ENCODE assay signal across 15 cellular contexts in genomic region chr14:52266179-52266578, GRCh38. TPM values are rescaled to one million over a fixed set of nuclear protein-coding genes. Genes with fewer than 3 reads are reported as not detected.
DNase-seq lines count a peak whose midpoint lies in the region; ATAC-seq and TF ChIP-seq lines count a peak whose summit lies in the region.
"Had no signal": no experiment of that assay in that cellular context is flagged by ENCODE, and none has a peak within 500 bp of the region (broad histone marks: within the 10 kb centered on the region; RNA-seq: fewer than 3 reads in every experiment).

No MANE protein-coding gene starts in this region.

- H3K14ac ChIP-seq in neuronal stem cell (ENCODE audit: low read length) = no peak overlapping the region

- H3K27me3 ChIP-seq in skeletal muscle tissue (ENCODE audit: control insufficient read depth in 3 of 3, insufficient read depth in 3 of 3, low read length in 3 of 3) (peaks cover 12 to 23% (median 17%) of the 10 kb centered on the region in 3 donors), neuronal stem cell (ENCODE audit: control insufficient read depth in 3 of 3, insufficient read depth in 3 of 3, low read depth in 1 of 3, low read length in 3 of 3) (peaks cover 14 to 69% (median 36%) of the 10 kb centered on the region in 3 experiments)

- H3K23ac ChIP-seq in neuronal stem cell (ENCODE audit: low read depth, low read length, poor library complexity) = no peak overlapping the region

- H3K4me1 ChIP-seq in skeletal muscle tissue (ENCODE audit: control insufficient read depth in 3 of 3, insufficient read depth in 3 of 3, low read length in 3 of 3) (peaks cover 8 to 30% (median 24%) of the 10 kb centered on the region in 3 donors), neuronal stem cell (ENCODE audit: control insufficient read depth in 2 of 2, insufficient read depth in 1 of 2, low read depth in 1 of 2, low read length in 2 of 2) (peaks cover 0 to 1% of the 10 kb centered on the region in 2 donors)

- no peak overlapping the region for H2BK120ac ChIP-seq in neuronal stem cell (ENCODE audit: low read depth, low read length)

- no peak overlapping the region for H3K9ac ChIP-seq in skeletal muscle tissue (ENCODE audit: low read depth in 1 of 3, low read length in 3 of 3)
- H3K9ac ChIP-seq in neuronal stem cell (ENCODE audit: low read depth, low read length, poor library complexity) = no peak overlapping the region

- H3K9me3 ChIP-seq in skeletal muscle tissue (ENCODE audit: control insufficient read depth in 3 of 3, low read length in 3 of 3) (no peaks in the 10 kb centered on the region), neuronal stem cell (replicated peaks in 1 of 2; ENCODE audit: control insufficient read depth in 2 of 2, insufficient read depth in 1 of 2, low read depth in 1 of 2, low read length in 2 of 2) (peaks cover 0 to 3% of the 10 kb centered on the region in 2 donors)
- H3K9me3 ChIP-seq: suprapubic skin had no signal

- H3K4ac ChIP-seq in neuronal stem cell (ENCODE audit: low read length) = no peak overlapping the region

- no peaks in the 10 kb centered on the region for H3K79me1 ChIP-seq in neuronal stem cell (ENCODE audit: low read depth, low read length)

- no peak overlapping the region for H2BK5ac ChIP-seq in neuronal stem cell (ENCODE audit: low read length)

- no CpG with 5 or more reads among the region's 3 CpGs for WGBS in neuronal stem cell (ENCODE audit: extremely low coverage in 2 of 2, insufficient read length in 2 of 2, insufficient replicate concordance in 1 of 2), 2 donors

- H2BK12ac ChIP-seq in neuronal stem cell (ENCODE audit: low read length) = no peak overlapping the region

- peak; percentile 25 for DNase-seq in Daoy (ENCODE audit: low read depth)
- peak; percentile 27 for DNase-seq in RPMI7951 (ENCODE audit: low read depth)
- peak; percentile 99 for DNase-seq in fibroblast of the aortic adventitia (ENCODE audit: low read depth)
- DNase-seq in neuronal stem cell (ENCODE audit: low spot score) = no peak
- DNase-seq: amniotic stem cell, kidney glomerular epithelial cell, NCI-H146, nucleus accumbens had no signal

- no peak overlapping the region for H2BK15ac ChIP-seq in neuronal stem cell (ENCODE audit: low read length)

- H3K4me2 ChIP-seq in neuronal stem cell (ENCODE audit: insufficient read depth, low read length, poor library complexity, severe bottlenecking) = no peak overlapping the region

- TF ChIP-seq CTCF in fibroblast of the aortic adventitia (IDR thresholded peaks at IDR 0.05; ENCODE audit: insufficient read depth, low read length) = no peak

- H3K18ac ChIP-seq in neuronal stem cell (ENCODE audit: low read length) = no peak overlapping the region

- H3K36me3 ChIP-seq in skeletal muscle tissue (ENCODE audit: control insufficient read depth in 3 of 3, insufficient read depth in 3 of 3, low read length in 3 of 3) (no peaks in the 10 kb centered on the region), neuronal stem cell (replicated peaks in 1 of 2; ENCODE audit: control insufficient read depth in 2 of 2, insufficient read depth in 2 of 2, low read length in 2 of 2) (no peaks in the 10 kb centered on the region)
- H3K36me3 ChIP-seq: suprapubic skin had no signal

- H2AFZ ChIP-seq in neuronal stem cell (ENCODE audit: low read length) = no peak overlapping the region

- no peak overlapping the region for H4K8ac ChIP-seq in neuronal stem cell (ENCODE audit: low read depth, low read length)

- no peak overlapping the region for H4K91ac ChIP-seq in neuronal stem cell (ENCODE audit: low read depth, low read length, poor library complexity)

- no peak overlapping the region for H2AK5ac ChIP-seq in neuronal stem cell (ENCODE audit: low read depth, low read length)

- peak overlapping the region; percentile 28 for H3K27ac ChIP-seq in skeletal muscle tissue (ENCODE audit: low read depth, low read length)
- no peak overlapping the region for H3K27ac ChIP-seq in neuronal stem cell (replicated peaks; ENCODE audit: low read length)
- H3K27ac ChIP-seq: HL-60 had no signal

- H3K4me3 ChIP-seq in fibroblast of the aortic adventitia (ENCODE audit: low read depth, low read length) = no peak overlapping the region
- H3K4me3 ChIP-seq in skeletal muscle tissue (ENCODE audit: low read length in 3 of 3) = no peak overlapping the region
- H3K4me3 ChIP-seq in neuronal stem cell (ENCODE audit: low read length in 2 of 2) = no peak overlapping the region
- H3K4me3 ChIP-seq: suprapubic skin had no signal

- ATAC-seq in GM18520 (IDR thresholded peaks at IDR 0.05; ENCODE audit: unreplicated experiment) (no peak), HG03354 (IDR thresholded peaks at IDR 0.05; ENCODE audit: poor library complexity, severe bottlenecking, unreplicated experiment) (no peak), HG03378 (IDR thresholded peaks at IDR 0.05; ENCODE audit: unreplicated experiment) (no peak)

RNA-seq across cellular contexts. Expression of gene PTGDR, which starts 1.3 kb away (rescaled TPM):
- total RNA-seq in Daoy (2014; rRNA removed; shearing (Covaris generic)) = not detected in 2 replicates
- total RNA-seq in RPMI7951 (2014; rRNA removed; shearing (Covaris generic)) = not detected in 2 replicates
- 1.8 and 2.5 TPM in 2 replicates for total RNA-seq in fibroblast of the aortic adventitia (ENCODE audit: low replicate concordance)
- total RNA-seq in skeletal muscle tissue = under 0.01 TPM
- 0.13 TPM for polyA plus RNA-seq in neuronal stem cell (2013, experiment 1 of 2)
- 0.19 TPM for polyA plus RNA-seq in neuronal stem cell (2013, experiment 2 of 2)
- total RNA-seq: epithelial cell of proximal tubule had no signal

RNA-seq across cellular contexts. Expression of gene PTGER2, which starts 47.9 kb away (rescaled TPM):
- 6.5 and 7.0 TPM in 2 replicates for total RNA-seq in Daoy (2014; rRNA removed; shearing (Covaris generic))
- 0.78 and 1.6 TPM in 2 replicates for total RNA-seq in RPMI7951 (2014; rRNA removed; shearing (Covaris generic))
- total RNA-seq in fibroblast of the aortic adventitia (ENCODE audit: low replicate concordance) (1.6 and 50.1 TPM in 2 replicates), skeletal muscle tissue (1.6 TPM)
- not detected for polyA plus RNA-seq in neuronal stem cell (2013, experiment 1 of 2)
- not detected for polyA plus RNA-seq in neuronal stem cell (2013, experiment 2 of 2)
